24 cellular contexts compared by ENCODE assay signal in the genomic region with DNA sequence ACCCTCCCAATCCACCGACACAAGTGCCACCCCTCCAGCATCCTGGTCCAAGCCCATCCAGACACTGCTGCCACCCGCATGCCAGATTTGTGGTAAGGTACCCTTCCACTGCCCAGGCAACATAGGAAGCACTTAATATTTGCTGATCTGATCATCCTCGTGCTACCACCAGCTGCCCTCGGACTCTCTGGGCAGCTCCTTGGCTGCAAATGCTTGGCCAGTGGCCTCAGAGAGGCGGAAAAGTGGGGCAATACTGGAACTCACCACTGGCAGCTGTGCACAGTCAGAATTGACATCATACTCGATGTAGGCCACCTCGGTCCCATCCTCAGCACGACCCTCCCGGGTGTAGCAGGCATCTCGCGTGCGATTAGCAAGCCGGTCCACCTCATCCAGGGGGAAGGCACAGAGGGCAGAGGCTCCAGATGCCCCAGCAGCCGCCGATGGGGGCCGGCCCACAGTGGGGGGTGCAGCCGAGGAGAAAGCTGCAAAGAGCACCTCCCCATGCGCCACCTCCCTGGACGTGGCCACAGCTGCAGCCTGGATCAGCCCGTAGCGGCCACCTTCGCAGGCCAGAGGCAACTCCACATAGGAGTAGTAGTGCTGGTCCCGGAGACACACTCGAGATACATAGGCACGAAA. TPM values are rescaled to one million over a fixed set of nuclear protein-coding genes. Genes with fewer than 3 reads are reported as not detected.
DNase-seq lines count a peak whose midpoint lies in the region; ATAC-seq and TF ChIP-seq lines count a peak whose summit lies in the region.
"Had no signal": no experiment of that assay in that cellular context is flagged by ENCODE, and none has a peak within 500 bp of the region (broad histone marks: within the 10 kb centered on the region; RNA-seq: fewer than 3 reads in every experiment).

No MANE protein-coding gene starts in this region.

- intact Hi-C loops in ascending aorta (cut with DNase I) = no loop called here

- peaks cover 35 to 52% of the 10 kb centered on the region in 2 donors for H3K36me3 ChIP-seq in ascending aorta
- no peaks in the 10 kb centered on the region for H3K36me3 ChIP-seq in osteoblast (ENCODE audit: insufficient read depth, low read length)
- H3K36me3 ChIP-seq: MG63 had no signal

- H3K4me3 ChIP-seq in ascending aorta = no peak overlapping the region
- no peak overlapping the region for H3K4me3 ChIP-seq in osteoblast (ENCODE audit: insufficient read depth, low read length)
- H3K4me3 ChIP-seq: A549, GM23248, MG63 had no signal

- H3K27me3 ChIP-seq in ascending aorta (no peaks in the 10 kb centered on the region), osteoblast (ENCODE audit: insufficient read depth, low read length) (peaks cover 10% of the 10 kb centered on the region)
- H3K27me3 ChIP-seq: MG63 had no signal

- CTCF ChIA-PET in HEK293T (lab: Yijun Ruan, JAX) = interaction anchor here (1.4 to 1.8 kb wide), 4 partner anchors 13 to 23 kb away, joined by 5 to 11 read pairs (median 6); no protein-coding TSS in a partner anchor

- H3K4me2 ChIP-seq in osteoblast (ENCODE audit: insufficient read depth, low read length) = no peak overlapping the region
- H3K4me2 ChIP-seq: A549 had no signal

- peaks cover 15% of the 10 kb centered on the region for H4K20me1 ChIP-seq in osteoblast (ENCODE audit: insufficient read depth, low read length)

- DNase-seq in Ammon's horn (ENCODE audit: low spot score) = peak; percentile 54
- DNase-seq in ascending aorta (ENCODE audit: low spot score in 2 of 2) = no peak
- peak; percentile 32 to 45 for DNase-seq in hippocampal formation (lab: John Stamatoyannopoulos, UW)
- peak; percentile 85 for DNase-seq in osteoblast (ENCODE audit: insufficient read length, low spot score, missing footprints)
- DNase-seq in activated CD4-positive, CD25-positive, alpha-beta regulatory T cell (lab: John Stamatoyannopoulos, UW) = no peak
- DNase-seq in HEK293T (ENCODE audit: extremely low spot score) = no peak
- DNase-seq: activated CD4-positive, alpha-beta T cell treated with anti-CD3 and anti-CD28 coated beads for 48 hours; activated CD8-positive, alpha-beta memory T cell treated with anti-CD3 and anti-CD28 coated beads, Interleukin-2, amount 10 ng/mL, durations not matched to agents 7 days and 5 days; GM23248; MG63; NCI-H1417; NCI-H2107; NK-92 treated with Interleukin-12 subunit alpha and Interleukin-12 subunit beta, amount 100 ng/mL, for 24 hours; stimulated activated naive CD8-positive, alpha-beta T cell treated with anti-CD3 and anti-CD28 coated beads, Interleukin-15, amount 100 ng/mL, for 72 hours; T-cell had no signal

- H3K27ac ChIP-seq in ascending aorta (peak overlapping the region; percentile 11 to 14), osteoblast (ENCODE audit: low read depth, low read length) (no peak overlapping the region)
- H3K27ac ChIP-seq: A549, GM23248 had no signal

- POLR2A ChIA-PET in HEK293T (lab: Yijun Ruan, JAX) = interaction anchor here (1.1 kb wide), 1 partner anchor 17 kb away, joined by 3 read pairs; the partner anchor contains the start of genes CCDC51 and TMA7

- H3K79me2 ChIP-seq in osteoblast (ENCODE audit: insufficient read depth, low read length) = no peaks in the 10 kb centered on the region

- ATAC-seq in GM18907 (IDR thresholded peaks at IDR 0.05; ENCODE audit: unreplicated experiment) (no peak), GM21381 (IDR thresholded peaks at IDR 0.05; ENCODE audit: unreplicated experiment) (no peak)
- ATAC-seq: A549; activated CD8-positive, alpha-beta memory T cell treated with anti-CD3 and anti-CD28 coated beads, Interleukin-2, amount 10 ng/mL, durations not matched to agents 7 days and 5 days; Panc1; stimulated activated naive CD8-positive, alpha-beta T cell treated with anti-CD3 and anti-CD28 coated beads, Interleukin-15, amount 100 ng/mL, for 72 hours; T-cell had no signal

- H2AFZ ChIP-seq in osteoblast (ENCODE audit: low read length) = no peak overlapping the region
- H2AFZ ChIP-seq: GM23248 had no signal

- no peaks in the 10 kb centered on the region for H3K9me3 ChIP-seq in ascending aorta
- no peaks in the 10 kb centered on the region for H3K9me3 ChIP-seq in osteoblast (ENCODE audit: low read depth, low read length)
- H3K9me3 ChIP-seq: A549, MG63 had no signal

- H3K4me1 ChIP-seq in ascending aorta (peaks cover 18 to 38% of the 10 kb centered on the region in 2 donors), osteoblast (ENCODE audit: insufficient read depth, low read length) (peaks cover 6% of the 10 kb centered on the region)

- TF ChIP-seq CTCF in ascending aorta (IDR thresholded peaks at IDR 0.05) (no peak), osteoblast (IDR thresholded peaks at IDR 0.05; ENCODE audit: extremely low read depth, low read depth, low read length) (no peak)

TF ChIP-seq in HEK293T, 16 proteins besides CTCF, POLR2A, EP300 and RAD21:
- no peak for TF ChIP-seq NFRKB (IDR thresholded peaks at IDR 0.05)
- TF ChIP-seq HDGF (IDR thresholded peaks at IDR 0.05; ENCODE audit: borderline replicate concordance) = no peak
- TF ChIP-seq ELF4 (IDR thresholded peaks at IDR 0.05) = no peak
- TF ChIP-seq TARDBP (IDR thresholded peaks at IDR 0.05) = no peak

RNA-seq across cellular contexts. Expression of gene PLXNB1, which starts 6.5 kb away (rescaled TPM):
- total RNA-seq in ascending aorta (160 TPM), osteoblast (23.3 and 33.7 TPM in 2 replicates)

RNA-seq across cellular contexts. Expression of gene CCDC51, which starts 16.6 kb away (rescaled TPM):
- total RNA-seq in ascending aorta (19.3 TPM), osteoblast (13.3 and 17.4 TPM in 2 replicates)

RNA-seq across cellular contexts. Expression of gene TMA7, which starts 16.7 kb away (rescaled TPM):
- 142 TPM for total RNA-seq in ascending aorta
- 128 and 135 TPM in 2 replicates for total RNA-seq in osteoblast

RNA-seq across cellular contexts. Expression of gene ATRIP, which starts 23.2 kb away (rescaled TPM):
- total RNA-seq in ascending aorta (9.0 TPM), osteoblast (5.0 and 5.1 TPM in 2 replicates)

RNA-seq across cellular contexts. Expression of gene FBXW12, which starts 51.3 kb away (rescaled TPM):
- total RNA-seq in ascending aorta (not detected), osteoblast (not detected in 2 replicates)
- total RNA-seq: activated CD8-positive, alpha-beta memory T cell treated with anti-CD3 and anti-CD28 coated beads, Interleukin-2, amount 10 ng/mL, durations not matched to agents 7 days and 5 days; Daoy; glomerular endothelial cell; GM23248; mesenteric fat pad; NCI-H460; renal cortical epithelial cell; T-cell had no signal

Comparison
In these comparisons a context has a peak if more than half of its experiments do, and no peak if none do; other contexts are left out.
1. DNase-seq: peak in Ammon's horn (single experiment), hippocampal formation (2 of 2) and osteoblast (single experiment); none in ascending aorta (0 of 2), activated CD4-positive, CD25-positive, alpha-beta regulatory T cell (0 of 4) and HEK293T (single experiment).